2 cellular contexts compared by ENCODE assay signal in the genomic region with DNA sequence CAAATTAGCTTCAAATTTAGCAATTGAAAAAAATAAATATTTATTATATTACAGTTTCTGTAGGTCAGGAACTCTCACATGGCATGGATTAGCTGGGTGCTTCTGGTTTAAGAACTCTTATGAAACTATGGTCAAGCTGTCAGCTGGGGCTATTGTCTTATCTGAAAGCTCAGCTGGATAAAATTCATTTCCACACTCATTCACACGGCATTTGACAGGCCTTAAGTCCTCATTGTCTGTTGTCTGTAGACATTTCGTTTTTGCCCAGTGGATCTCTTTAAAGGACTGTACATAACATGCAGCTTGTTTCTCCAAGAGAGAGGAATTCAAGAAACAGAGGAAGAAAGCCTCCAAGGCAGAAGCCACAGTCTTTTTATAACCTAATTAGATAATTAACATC.
TF ChIP-seq lines count a peak whose summit lies in the region.

No MANE protein-coding gene starts in this region.

TF ChIP-seq in SK-N-SH, 30 proteins besides CTCF, POLR2A, EP300 and RAD21 (continued from another document):
- TF ChIP-seq, protein P1, sequence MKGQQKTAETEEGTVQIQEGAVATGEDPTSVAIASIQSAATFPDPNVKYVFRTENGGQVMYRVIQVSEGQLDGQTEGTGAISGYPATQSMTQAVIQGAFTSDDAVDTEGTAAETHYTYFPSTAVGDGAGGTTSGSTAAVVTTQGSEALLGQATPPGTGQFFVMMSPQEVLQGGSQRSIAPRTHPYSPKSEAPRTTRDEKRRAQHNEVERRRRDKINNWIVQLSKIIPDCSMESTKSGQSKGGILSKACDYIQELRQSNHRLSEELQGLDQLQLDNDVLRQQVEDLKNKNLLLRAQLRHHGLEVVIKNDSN (IDR thresholded peaks at IDR 0.05; ENCODE audit: borderline replicate concordance, low read depth) = no peak
- TF ChIP-seq CHD2 (IDR thresholded peaks at IDR 0.05; ENCODE audit: low read length, partially characterized antibody) (no peak), TAF1 (IDR thresholded peaks at IDR 0.05; ENCODE audit: borderline replicate concordance, low read depth, low read length) (no peak), FOSL2 (IDR thresholded peaks at IDR 0.05; ENCODE audit: borderline replicate concordance, low read depth) (no peak), MEF2A (IDR thresholded peaks at IDR 0.05; ENCODE audit: borderline replicate concordance, low read depth) (no peak), SIN3A (IDR thresholded peaks at IDR 0.05; ENCODE audit: borderline replicate concordance, low read depth, low read length) (no peak)
- TF ChIP-seq, protein P2, sequence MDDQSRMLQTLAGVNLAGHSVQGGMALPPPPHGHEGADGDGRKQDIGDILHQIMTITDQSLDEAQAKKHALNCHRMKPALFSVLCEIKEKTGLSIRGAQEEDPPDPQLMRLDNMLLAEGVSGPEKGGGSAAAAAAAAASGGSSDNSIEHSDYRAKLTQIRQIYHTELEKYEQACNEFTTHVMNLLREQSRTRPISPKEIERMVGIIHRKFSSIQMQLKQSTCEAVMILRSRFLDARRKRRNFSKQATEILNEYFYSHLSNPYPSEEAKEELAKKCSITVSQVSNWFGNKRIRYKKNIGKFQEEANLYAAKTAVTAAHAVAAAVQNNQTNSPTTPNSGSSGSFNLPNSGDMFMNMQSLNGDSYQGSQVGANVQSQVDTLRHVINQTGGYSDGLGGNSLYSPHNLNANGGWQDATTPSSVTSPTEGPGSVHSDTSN (IDR thresholded peaks at IDR 0.05) = no peak

TF ChIP-seq in SK-N-SH treated with all-trans-retinoic acid at 6 μM for 48 hours, 23 proteins besides CTCF, POLR2A, EP300 and RAD21 (continued from another document):
- TF ChIP-seq, protein P3, sequence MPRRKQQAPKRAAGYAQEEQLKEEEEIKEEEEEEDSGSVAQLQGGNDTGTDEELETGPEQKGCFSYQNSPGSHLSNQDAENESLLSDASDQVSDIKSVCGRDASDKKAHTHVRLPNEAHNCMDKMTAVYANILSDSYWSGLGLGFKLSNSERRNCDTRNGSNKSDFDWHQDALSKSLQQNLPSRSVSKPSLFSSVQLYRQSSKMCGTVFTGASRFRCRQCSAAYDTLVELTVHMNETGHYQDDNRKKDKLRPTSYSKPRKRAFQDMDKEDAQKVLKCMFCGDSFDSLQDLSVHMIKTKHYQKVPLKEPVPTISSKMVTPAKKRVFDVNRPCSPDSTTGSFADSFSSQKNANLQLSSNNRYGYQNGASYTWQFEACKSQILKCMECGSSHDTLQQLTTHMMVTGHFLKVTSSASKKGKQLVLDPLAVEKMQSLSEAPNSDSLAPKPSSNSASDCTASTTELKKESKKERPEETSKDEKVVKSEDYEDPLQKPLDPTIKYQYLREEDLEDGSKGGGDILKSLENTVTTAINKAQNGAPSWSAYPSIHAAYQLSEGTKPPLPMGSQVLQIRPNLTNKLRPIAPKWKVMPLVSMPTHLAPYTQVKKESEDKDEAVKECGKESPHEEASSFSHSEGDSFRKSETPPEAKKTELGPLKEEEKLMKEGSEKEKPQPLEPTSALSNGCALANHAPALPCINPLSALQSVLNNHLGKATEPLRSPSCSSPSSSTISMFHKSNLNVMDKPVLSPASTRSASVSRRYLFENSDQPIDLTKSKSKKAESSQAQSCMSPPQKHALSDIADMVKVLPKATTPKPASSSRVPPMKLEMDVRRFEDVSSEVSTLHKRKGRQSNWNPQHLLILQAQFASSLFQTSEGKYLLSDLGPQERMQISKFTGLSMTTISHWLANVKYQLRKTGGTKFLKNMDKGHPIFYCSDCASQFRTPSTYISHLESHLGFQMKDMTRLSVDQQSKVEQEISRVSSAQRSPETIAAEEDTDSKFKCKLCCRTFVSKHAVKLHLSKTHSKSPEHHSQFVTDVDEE (CRISPR knock-in tag; IDR thresholded peaks at IDR 0.05) = no peak
- TF ChIP-seq TCF4 (CRISPR knock-in tag; IDR thresholded peaks at IDR 0.05; ENCODE audit: borderline replicate concordance) (no peak), RARB (CRISPR knock-in tag; IDR thresholded peaks at IDR 0.05) (no peak), ZC3H10 (CRISPR knock-in tag; IDR thresholded peaks at IDR 0.05) (no peak), SNAI2 (CRISPR knock-in tag; IDR thresholded peaks at IDR 0.05) (no peak), OSR1 (CRISPR knock-in tag; IDR thresholded peaks at IDR 0.05) (no peak), ISL1 (CRISPR knock-in tag; IDR thresholded peaks at IDR 0.05) (no peak), PPARA (CRISPR knock-in tag; IDR thresholded peaks at IDR 0.05; ENCODE audit: borderline replicate concordance) (no peak), ZFP3 (CRISPR knock-in tag; IDR thresholded peaks at IDR 0.05) (no peak)
- TF ChIP-seq, protein P4, sequence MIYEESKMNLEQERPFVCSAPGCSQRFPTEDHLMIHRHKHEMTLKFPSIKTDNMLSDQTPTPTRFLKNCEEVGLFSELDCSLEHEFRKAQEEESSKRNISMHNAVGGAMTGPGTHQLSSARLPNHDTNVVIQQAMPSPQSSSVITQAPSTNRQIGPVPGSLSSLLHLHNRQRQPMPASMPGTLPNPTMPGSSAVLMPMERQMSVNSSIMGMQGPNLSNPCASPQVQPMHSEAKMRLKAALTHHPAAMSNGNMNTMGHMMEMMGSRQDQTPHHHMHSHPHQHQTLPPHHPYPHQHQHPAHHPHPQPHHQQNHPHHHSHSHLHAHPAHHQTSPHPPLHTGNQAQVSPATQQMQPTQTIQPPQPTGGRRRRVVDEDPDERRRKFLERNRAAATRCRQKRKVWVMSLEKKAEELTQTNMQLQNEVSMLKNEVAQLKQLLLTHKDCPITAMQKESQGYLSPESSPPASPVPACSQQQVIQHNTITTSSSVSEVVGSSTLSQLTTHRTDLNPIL (CRISPR knock-in tag; IDR thresholded peaks at IDR 0.05; ENCODE audit: low read depth) = no peak
